8 cellular contexts compared by ENCODE assay signal in genomic region chr10:5665380-5666323, GRCh38. TPM values are rescaled to one million over a fixed set of nuclear protein-coding genes. Genes with fewer than 3 reads are reported as not detected.
DNase-seq lines count a peak whose midpoint lies in the region; ATAC-seq and TF ChIP-seq lines count a peak whose summit lies in the region.

No MANE protein-coding gene starts in this region.

- H3K36me3 ChIP-seq in KOPT-K1 (ENCODE audit: insufficient read depth, low read length) (no peaks in the 10 kb centered on the region), left ventricle myocardium inferior (no peaks in the 10 kb centered on the region), rectal smooth muscle tissue (ENCODE audit: control insufficient read depth, insufficient read depth, low read length) (no peaks in the 10 kb centered on the region)

- H3K4me3 ChIP-seq in left ventricle myocardium inferior (peak overlapping the region; percentile 89), rectal smooth muscle tissue (ENCODE audit: low read length) (peak overlapping the region; percentile 98)

- TF ChIP-seq CTCF in 22Rv1 (IDR thresholded peaks at IDR 0.05) (no peak), left ventricle myocardium inferior (IDR thresholded peaks at IDR 0.05; ENCODE audit: borderline replicate concordance) (no peak)

- no peaks in the 10 kb centered on the region for H3K27me3 Mint-ChIP-seq in activated naive CD4-positive, alpha-beta T cell treated with anti-CD3 and anti-CD28 coated beads, Interleukin-2, amount 50 U/mL, for 24 hours

- H3K36me3 Mint-ChIP-seq in activated naive CD4-positive, alpha-beta T cell treated with anti-CD3 and anti-CD28 coated beads, Interleukin-2, amount 50 U/mL, for 24 hours, result no peaks in the 10 kb centered on the region

- H3K9ac ChIP-seq in rectal smooth muscle tissue (ENCODE audit: low read length), result peak overlapping the region; percentile 66

- H3K27ac Mint-ChIP-seq in activated naive CD4-positive, alpha-beta T cell treated with anti-CD3 and anti-CD28 coated beads, Interleukin-2, amount 50 U/mL, for 24 hours, result peak overlapping the region; percentile 65

- intact Hi-C loops in left ventricle myocardium inferior (cut with micrococcal nuclease), result no loop called here

- H3K27me3 ChIP-seq in left ventricle myocardium inferior (ENCODE audit: low read depth), result no peaks in the 10 kb centered on the region
- peaks cover 2% of the 10 kb centered on the region for H3K27me3 ChIP-seq in rectal smooth muscle tissue (ENCODE audit: control insufficient read depth, insufficient read depth, low read length)

- H3K9me3 ChIP-seq in KOPT-K1 (ENCODE audit: insufficient read depth, low read length, poor library complexity, severe bottlenecking) (no peaks in the 10 kb centered on the region), left ventricle myocardium inferior (replicated peaks) (no peaks in the 10 kb centered on the region)

- peak; percentile 35 for DNase-seq in left ventricle myocardium inferior
- DNase-seq in hippocampal formation (lab: John Stamatoyannopoulos, UW), result no peak
- DNase-seq in NCI-H2171 treated with DMSO at 0.1 percent for 48 hours (lab: John Stamatoyannopoulos, UW), result no peak

- peaks cover 19% of the 10 kb centered on the region for H3K4me1 Mint-ChIP-seq in activated naive CD4-positive, alpha-beta T cell treated with anti-CD3 and anti-CD28 coated beads, Interleukin-2, amount 50 U/mL, for 24 hours

- H3K27ac ChIP-seq in 22Rv1 (peak overlapping the region; percentile 60), KOPT-K1 (ENCODE audit: low read depth, low read length, poor library complexity, severe bottlenecking) (peak overlapping the region; percentile 51), left ventricle myocardium inferior (replicated peaks) (peak overlapping the region; percentile 90), rectal smooth muscle tissue (ENCODE audit: low read depth, low read length) (peak overlapping the region; percentile 46)

- peak overlapping the region; percentile 87 for H3K4me3 Mint-ChIP-seq in activated naive CD4-positive, alpha-beta T cell treated with anti-CD3 and anti-CD28 coated beads, Interleukin-2, amount 50 U/mL, for 24 hours

- H3K9me3 Mint-ChIP-seq in activated naive CD4-positive, alpha-beta T cell treated with anti-CD3 and anti-CD28 coated beads, Interleukin-2, amount 50 U/mL, for 24 hours, result no peaks in the 10 kb centered on the region

- peaks cover 24% of the 10 kb centered on the region for H3K4me1 ChIP-seq in left ventricle myocardium inferior
- peaks cover 4% of the 10 kb centered on the region for H3K4me1 ChIP-seq in rectal smooth muscle tissue (ENCODE audit: control insufficient read depth, insufficient read depth, low read length)

- peak; percentile 32 for ATAC-seq in GM18511 (IDR thresholded peaks at IDR 0.05; ENCODE audit: unreplicated experiment)

RNA-seq across cellular contexts. Expression of gene ASB13, which starts 0.7 kb away (rescaled TPM):
- total RNA-seq in left ventricle myocardium inferior, result 15.6 TPM

RNA-seq across cellular contexts. Expression of gene TASOR2, which starts 19.0 kb away (rescaled TPM):
- total RNA-seq in left ventricle myocardium inferior, result 39.9 TPM
